In genomic region chr2:118095610-118096009, GRCh38 we compare ENCODE assay signal across 13 cellular contexts. TPM values are rescaled to one million over a fixed set of nuclear protein-coding genes. Genes with fewer than 3 reads are reported as not detected.
DNase-seq lines count a peak whose midpoint lies in the region; ATAC-seq and TF ChIP-seq lines count a peak whose summit lies in the region.
"Had no signal": no experiment of that assay in that cellular context is flagged by ENCODE, and none has a peak within 500 bp of the region (broad histone marks: within the 10 kb centered on the region; RNA-seq: fewer than 3 reads in every experiment).

No MANE protein-coding gene starts in this region.

- TF ChIP-seq CTCF in nephron progenitor cell (IDR thresholded peaks at IDR 0.05) (no peak), GM10248 (IDR thresholded peaks at IDR 0.05; ENCODE audit: control extremely low read depth, extremely low read depth, low read depth, missing control alignments) (no peak)

- H3K36me3 Mint-ChIP-seq in activated T-helper 2 cell treated with anti-CD3 and anti-CD28 coated beads, Interferon-gamma antibody, Interleukin-2, Interleukin-4, amounts not matched to agents 10 μg/mL and 5 μg/mL and 100 μg/mL, durations not matched to agents 14 hours and 24 hours and 36 hours (ENCODE audit: low read depth), result peaks cover 43% of the 10 kb centered on the region
- peaks cover 42% of the 10 kb centered on the region for H3K36me3 Mint-ChIP-seq in nephron progenitor cell (ENCODE audit: low read depth)

- DNase-seq in Daoy (ENCODE audit: low read depth), result peak; percentile 40
- peak; percentile 26 for DNase-seq in LHCN-M2 (ENCODE audit: low read depth)
- DNase-seq in activated T-helper 2 cell treated with anti-CD3 and anti-CD28 coated beads, Interferon-gamma antibody, Interleukin-2, Interleukin-4, amounts not matched to agents 10 μg/mL and 5 μg/mL and 100 μg/mL, durations not matched to agents 14 hours and 24 hours and 36 hours (ENCODE audit: low spot score), result no peak
- no peak for DNase-seq in nephron progenitor cell
- no peak for DNase-seq in GM10248 (ENCODE audit: extremely low spot score)
- no peak for DNase-seq in NCI-H774 (lab: John Stamatoyannopoulos, UW)
- DNase-seq: adrenal gland; colonic mucosa; NCI-H1048; NCI-H2227 treated with DMSO at 0.1 percent for 48 hours; stimulated activated CD4-positive, alpha-beta T cell treated with anti-CD3 and anti-CD28 coated beads, Interleukin-15, amount 100 ng/mL, for 24 hours had no signal

- no peaks in the 10 kb centered on the region for H3K9me3 Mint-ChIP-seq in activated T-helper 2 cell treated with anti-CD3 and anti-CD28 coated beads, Interferon-gamma antibody, Interleukin-2, Interleukin-4, amounts not matched to agents 10 μg/mL and 5 μg/mL and 100 μg/mL, durations not matched to agents 14 hours and 24 hours and 36 hours
- no peaks in the 10 kb centered on the region for H3K9me3 Mint-ChIP-seq in nephron progenitor cell

- no peak for ATAC-seq in GM21786 (IDR thresholded peaks at IDR 0.05; ENCODE audit: unreplicated experiment)
- ATAC-seq: activated CD4-positive, CD25-positive, alpha-beta regulatory T cell treated with anti-CD3 and anti-CD28 coated beads, Interleukin-2, amount 50 U/mL, for 24 hours had no signal

- no peaks in the 10 kb centered on the region for H3K27me3 Mint-ChIP-seq in activated T-helper 2 cell treated with anti-CD3 and anti-CD28 coated beads, Interferon-gamma antibody, Interleukin-2, Interleukin-4, amounts not matched to agents 10 μg/mL and 5 μg/mL and 100 μg/mL, durations not matched to agents 14 hours and 24 hours and 36 hours (ENCODE audit: low read depth)
- H3K27me3 Mint-ChIP-seq in nephron progenitor cell (ENCODE audit: low read depth, poor library complexity), result no peaks in the 10 kb centered on the region

- CTCF ChIA-PET in GM10248 (lab: Yijun Ruan, JAX), result interaction anchor here (0.6 to 1.7 kb wide), 4 partner anchors 35 to 760 kb away, joined by 3 to 5 read pairs (median 4); no protein-coding TSS in a partner anchor

- intact Hi-C loops in activated T-helper 2 cell treated with anti-CD3 and anti-CD28 coated beads, Interferon-gamma antibody, Interleukin-2, Interleukin-4, amounts not matched to agents 10 μg/mL and 5 μg/mL and 100 μg/mL, durations not matched to agents 14 hours and 24 hours and 36 hours (cut with micrococcal nuclease), result no loop called here

- POLR2A ChIA-PET in GM10248 (lab: Yijun Ruan, JAX), result no interaction called here

- H3K4me1 Mint-ChIP-seq in activated T-helper 2 cell treated with anti-CD3 and anti-CD28 coated beads, Interferon-gamma antibody, Interleukin-2, Interleukin-4, amounts not matched to agents 10 μg/mL and 5 μg/mL and 100 μg/mL, durations not matched to agents 14 hours and 24 hours and 36 hours (ENCODE audit: low read depth), result peaks cover 34% of the 10 kb centered on the region
- peaks cover 72% of the 10 kb centered on the region for H3K4me1 Mint-ChIP-seq in nephron progenitor cell

- no peak overlapping the region for H3K4me3 Mint-ChIP-seq in activated T-helper 2 cell treated with anti-CD3 and anti-CD28 coated beads, Interferon-gamma antibody, Interleukin-2, Interleukin-4, amounts not matched to agents 10 μg/mL and 5 μg/mL and 100 μg/mL, durations not matched to agents 14 hours and 24 hours and 36 hours (ENCODE audit: low read depth)
- H3K4me3 Mint-ChIP-seq in nephron progenitor cell, result peak overlapping the region; percentile 47

- H3K27ac Mint-ChIP-seq in activated T-helper 2 cell treated with anti-CD3 and anti-CD28 coated beads, Interferon-gamma antibody, Interleukin-2, Interleukin-4, amounts not matched to agents 10 μg/mL and 5 μg/mL and 100 μg/mL, durations not matched to agents 14 hours and 24 hours and 36 hours, result peak overlapping the region; percentile 44
- peak overlapping the region; percentile 86 for H3K27ac Mint-ChIP-seq in nephron progenitor cell

RNA-seq across cellular contexts. Expression of gene INSIG2, which starts 7.3 kb away (rescaled TPM):
- 7.8 and 20.5 TPM in 2 replicates for total RNA-seq in Daoy (2014; rRNA removed; shearing (Covaris generic))
- 13.5 and 16.6 TPM in 2 replicates for total RNA-seq in LHCN-M2 (2014; rRNA removed)
- 11.5 TPM for polyA plus RNA-seq in LHCN-M2 (2012)
- total RNA-seq in activated T-helper 2 cell treated with anti-CD3 and anti-CD28 coated beads, Interferon-gamma antibody, Interleukin-2, Interleukin-4, amounts not matched to agents 10 μg/mL and 5 μg/mL and 100 μg/mL, durations not matched to agents 14 hours and 24 hours and 36 hours, result 48.4 and 51.6 TPM in 2 replicates

Comparison
In these comparisons a context has a peak if more than half of its experiments do, and no peak if none do; other contexts are left out.
1. DNase-seq: peak in Daoy (single experiment) and LHCN-M2 (single experiment); none in activated T-helper 2 cell treated with anti-CD3 and anti-CD28 coated beads, Interferon-gamma antibody, Interleukin-2, Interleukin-4, amounts not matched to agents 10 μg/mL and 5 μg/mL and 100 μg/mL, durations not matched to agents 14 hours and 24 hours and 36 hours (single experiment), nephron progenitor cell (single experiment), GM10248 (single experiment) and NCI-H774 (single experiment).